2 cellular contexts compared by ENCODE assay signal in genomic region chr3:159340877-159341500, GRCh38.
TF ChIP-seq lines count a peak whose summit lies in the region.

No MANE protein-coding gene starts in this region.

TF ChIP-seq in GM23338, 12 proteins besides CTCF, POLR2A, EP300 and RAD21 (continued from another document):
- no peak for TF ChIP-seq ZNF331 (CRISPR knock-in tag; IDR thresholded peaks at IDR 0.05; ENCODE audit: low read depth)
- TF ChIP-seq POLR2AphosphoS5 (IDR thresholded peaks at IDR 0.05; ENCODE audit: low read depth), result no peak
- no peak for TF ChIP-seq ZNF462 (CRISPR knock-in tag; IDR thresholded peaks at IDR 0.05)
- no peak for TF ChIP-seq EZH2phosphoT487 (IDR thresholded peaks at IDR 0.05; ENCODE audit: unreplicated experiment)

TF ChIP-seq in SK-N-SH treated with all-trans-retinoic acid at 6 μM for 48 hours, 23 proteins besides CTCF, POLR2A, EP300 and RAD21 (continued from another document):
- TF ChIP-seq ZNF70 (CRISPR knock-in tag; IDR thresholded peaks at IDR 0.05), result no peak
- no peak for TF ChIP-seq GLIS3 (CRISPR knock-in tag; IDR thresholded peaks at IDR 0.05)
